In the genomic region with DNA sequence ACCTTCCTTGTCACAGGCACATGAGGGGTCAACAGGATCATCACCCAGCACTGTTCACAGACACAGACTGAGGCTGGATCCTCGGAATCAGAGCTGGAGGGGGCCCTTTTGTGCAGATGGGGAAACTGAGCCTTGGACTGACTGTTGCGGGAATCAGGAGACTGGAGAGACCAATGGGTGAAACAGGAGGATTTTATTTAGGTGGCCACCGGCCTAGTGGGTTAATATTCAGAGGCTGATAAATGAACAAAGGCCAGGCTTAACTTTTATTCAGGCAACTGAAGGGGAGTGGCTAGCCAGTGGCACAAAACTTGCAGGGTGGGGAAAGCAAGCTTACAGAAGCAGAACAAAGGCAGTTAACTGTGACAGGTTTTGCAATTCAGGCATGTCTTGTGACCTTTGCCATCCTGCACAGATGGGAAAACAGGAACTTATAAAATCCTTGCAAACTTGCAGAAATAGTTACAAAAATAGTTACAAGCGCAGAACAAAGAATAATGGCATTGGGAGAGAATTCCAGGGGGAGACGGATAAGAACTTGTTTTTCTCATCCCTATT, we compare ENCODE assay signal across 1 cellular context.
TF ChIP-seq lines count a peak whose summit lies in the region.

No MANE protein-coding gene starts in this region.

TF ChIP-seq in endothelial cell of umbilical vein, 7 proteins besides CTCF, POLR2A, EP300 and RAD21:
- TF ChIP-seq, protein P1, sequence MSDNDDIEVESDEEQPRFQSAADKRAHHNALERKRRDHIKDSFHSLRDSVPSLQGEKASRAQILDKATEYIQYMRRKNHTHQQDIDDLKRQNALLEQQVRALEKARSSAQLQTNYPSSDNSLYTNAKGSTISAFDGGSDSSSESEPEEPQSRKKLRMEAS (IDR thresholded peaks at IDR 0.05; ENCODE audit: insufficient read depth, insufficient read length), result no peak
- TF ChIP-seq JUN (IDR thresholded peaks at IDR 0.05; ENCODE audit: borderline replicate concordance, insufficient read depth, insufficient read length, low read depth) (no peak), MYC (IDR thresholded peaks at IDR 0.05; ENCODE audit: low read depth, low read length) (no peak), GATA2 (IDR thresholded peaks at IDR 0.05; ENCODE audit: insufficient read depth, insufficient read length, low read depth, low read length) (no peak), FOS (IDR thresholded peaks at IDR 0.05; ENCODE audit: borderline replicate concordance, insufficient read depth, low read length) (no peak), POLR2AphosphoS5 (IDR thresholded peaks at IDR 0.05; ENCODE audit: insufficient read depth, low read depth, low read length) (no peak), EZH2 (IDR thresholded peaks at IDR 0.05; ENCODE audit: borderline replicate concordance, low read depth, low read length, severe bottlenecking) (no peak)
